Comparison of ENCODE assay signal across 27 cellular contexts in the genomic region with DNA sequence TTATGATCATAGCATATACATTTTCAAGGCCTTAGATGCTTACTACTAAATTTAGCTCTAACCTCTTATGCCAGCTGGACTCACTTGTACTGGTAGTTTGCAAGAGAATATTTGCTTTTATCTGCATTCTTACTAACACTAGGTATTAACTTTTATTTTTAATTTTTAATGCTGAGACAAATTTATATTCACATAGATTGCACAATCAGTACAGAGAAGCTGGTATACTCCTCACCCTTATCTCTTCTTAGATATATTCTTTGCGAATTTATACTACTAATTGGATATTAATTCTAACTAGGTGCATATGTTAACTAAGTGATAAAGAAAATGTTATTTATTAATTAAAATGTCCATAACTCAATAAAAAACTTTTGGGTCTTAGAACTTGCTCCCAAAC.
"Had no signal": no experiment of that assay in that cellular context is flagged by ENCODE, and none has a peak within 500 bp of the region (broad histone marks: within the 10 kb centered on the region; RNA-seq: fewer than 3 reads in every experiment).

No MANE protein-coding gene starts in this region.

- FAIRE-seq: urothelium cell line had no signal

- DNase-seq: stimulated activated CD4-positive, alpha-beta T cell treated with anti-CD3 and anti-CD28 coated beads, Interleukin-2, amount 100 ng/mL, for 48 hours; stimulated activated CD4-positive, alpha-beta T cell treated with anti-CD3 and anti-CD28 coated beads, Interleukin-4, amount 100 ng/mL, for 1 hour; stimulated activated CD4-positive, alpha-beta T cell treated with anti-CD3 and anti-CD28 coated beads, Interleukin-4, amount 100 ng/mL, for 24 hours; stimulated activated CD4-positive, alpha-beta T cell treated with anti-CD3 and anti-CD28 coated beads, Interleukin-4, amount 100 ng/mL, for 4 hours; stimulated activated CD8-positive, alpha-beta memory T cell treated with anti-CD3 and anti-CD28 coated beads, Interleukin-4, amount 100 ng/mL, for 48 hours; stimulated activated naive B cell treated with anti-CD40 and anti-IgM and Interleukin-4, amounts not matched to agents 10 μg/mL and 1 μg/mL and 100 μg/mL, for 72 hours; stimulated activated naive CD4-positive, alpha-beta T cell; stimulated activated naive CD4-positive, alpha-beta T cell treated with Interleukin-2 at 50 U/mL for 16 hours; stimulated activated naive CD8-positive, alpha-beta T cell treated with anti-CD3 and anti-CD28 coated beads, Interleukin-15, amount 100 ng/mL, for 72 hours; stimulated activated naive CD8-positive, alpha-beta T cell treated with anti-CD3 and anti-CD28 coated beads, Interleukin-15, Interleukin-2, amounts not matched to agents 100 U/mL and 50 U/mL, for 24 hours; stomach; substantia nigra; testis; thyroid gland; tibial artery; transverse colon; trophoblast cell; upper lobe of left lung; upper lobe of right lung; uterus had no signal

- H3K9me3 ChIP-seq: stomach, suprapubic skin, testis, thoracic aorta, thyroid gland, tibial artery, tibial nerve, transverse colon, upper lobe of left lung, upper lobe of right lung, uterus, vagina had no signal

- H3K4me1 ChIP-seq: stomach, suprapubic skin, testis, thyroid gland, tibial artery, tibial nerve, transverse colon, upper lobe of left lung, upper lobe of right lung, uterus, vagina had no signal

- H3K27ac ChIP-seq: stomach, suprapubic skin, testis, thoracic aorta, thyroid gland, tibial artery, tibial nerve, transverse colon, upper lobe of left lung, upper lobe of right lung, uterus, vagina had no signal

- H3K27me3 ChIP-seq: stomach, suprapubic skin, testis, thyroid gland, tibial artery, tibial nerve, transverse colon, upper lobe of left lung, upper lobe of right lung, uterus, vagina had no signal

- H3K36me3 ChIP-seq: stomach, suprapubic skin, thoracic aorta, thyroid gland, tibial artery, tibial nerve, transverse colon, upper lobe of left lung, upper lobe of right lung, uterus, vagina had no signal

- H3K4me3 ChIP-seq: stomach, suprapubic skin, testis, thoracic aorta, thyroid gland, tibial artery, tibial nerve, transverse colon, upper lobe of left lung, upper lobe of right lung, uterus, vagina had no signal

- ATAC-seq: stimulated activated effector memory CD8-positive, alpha-beta T cell treated with anti-CD3 and anti-CD28 coated beads, Interleukin-12 subunit alpha, Interleukin-12 subunit beta, amount 100 ng/mL, for 72 hours; stimulated activated memory B cell treated with anti-CD40 and anti-IgM and Interleukin-4, amounts not matched to agents 10 μg/mL and 1 μg/mL and 100 μg/mL, for 72 hours; stimulated activated naive B cell treated with anti-CD40 and anti-IgM and Interleukin-4, amounts not matched to agents 10 μg/mL and 1 μg/mL and 100 μg/mL, for 72 hours; stimulated activated naive CD8-positive, alpha-beta T cell treated with anti-CD3 and anti-CD28 coated beads, Interleukin-15, amount 100 ng/mL, for 72 hours; stimulated activated naive CD8-positive, alpha-beta T cell treated with anti-CD3 and anti-CD28 coated beads, Interleukin-15, Interleukin-2, amounts not matched to agents 100 U/mL and 50 U/mL, for 24 hours; upper lobe of right lung had no signal
